9 cellular contexts compared by ENCODE assay signal in the genomic region with DNA sequence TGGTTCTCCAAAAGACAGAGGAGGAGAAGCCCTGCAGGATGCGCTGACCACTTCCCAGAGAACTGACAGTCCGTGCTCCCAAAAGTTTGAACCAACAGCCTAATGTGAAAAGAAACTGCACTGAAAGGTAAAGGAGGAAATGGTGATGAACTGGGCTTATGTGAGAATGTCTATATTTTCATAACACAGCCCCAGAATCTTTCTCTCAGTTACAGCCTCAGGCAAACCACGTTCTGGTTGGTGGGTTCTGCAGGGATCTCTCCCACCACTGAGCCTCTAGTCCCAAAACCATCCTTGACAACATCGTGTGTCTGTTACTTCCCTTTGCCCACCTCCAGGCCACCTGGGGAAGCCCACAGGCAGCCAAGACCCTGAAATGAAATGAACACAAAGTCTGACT. TPM values are rescaled to one million over a fixed set of nuclear protein-coding genes. Genes with fewer than 3 reads are reported as not detected.
DNase-seq lines count a peak whose midpoint lies in the region; ATAC-seq, FAIRE-seq and TF ChIP-seq lines count a peak whose summit lies in the region.
"Had no signal": no experiment of that assay in that cellular context is flagged by ENCODE, and none has a peak within 500 bp of the region (broad histone marks: within the 10 kb centered on the region; RNA-seq: fewer than 3 reads in every experiment).

No MANE protein-coding gene starts in this region.

- no peaks in the 10 kb centered on the region; the same call in 1 of the 2 replicates for H4K20me1 ChIP-seq in K562 (replicated peaks; ENCODE audit: control insufficient read depth, insufficient read depth, low read length)

- no peaks in the 10 kb centered on the region for H3K9me3 Mint-ChIP-seq in stimulated activated memory B cell treated with anti-CD40 and anti-IgM and Interleukin-4, amounts not matched to agents 10 μg/mL and 1 μg/mL and 100 μg/mL, for 72 hours

- H3K9ac ChIP-seq in K562 (ENCODE audit: insufficient read depth in 1 of 2, low read depth in 2 of 2, low read length in 2 of 2) = no peak overlapping the region

- H3K36me3 Mint-ChIP-seq in stimulated activated memory B cell treated with anti-CD40 and anti-IgM and Interleukin-4, amounts not matched to agents 10 μg/mL and 1 μg/mL and 100 μg/mL, for 72 hours = no peaks in the 10 kb centered on the region

- H3K27me3 ChIP-seq in K562 (ENCODE audit: control insufficient read depth in 2 of 2, insufficient read depth in 2 of 2, low read length in 2 of 2) = peaks cover 2 to 14% of the 10 kb centered on the region in 2 experiments; a peak in 3 of 5 replicates

- no peak for TF ChIP-seq POLR2A in K562 (conservative IDR thresholded peaks at IDR 0.05)

- H3K4me3 Mint-ChIP-seq in stimulated activated memory B cell treated with anti-CD40 and anti-IgM and Interleukin-4, amounts not matched to agents 10 μg/mL and 1 μg/mL and 100 μg/mL, for 72 hours = no peak overlapping the region

- in situ Hi-C loops in K562 (cut with MboI) = loop anchor here (5.0 kb wide), 1 partner anchor 79 kb away; no protein-coding TSS in a partner anchor

- TF ChIP-seq CTCF in K562 (IDR thresholded peaks at IDR 0.05 in 2 of 3, conservative IDR thresholded peaks at IDR 0.05 in 1 of 3; ENCODE audit: insufficient read depth in 2 of 3, low read depth in 1 of 3, low read length in 3 of 3) (no peak), mucosa of descending colon (IDR thresholded peaks at IDR 0.05) (no peak)

- no peak overlapping the region for H3K4me2 ChIP-seq in K562 (ENCODE audit: insufficient read depth, low read length)

- H3K27ac Mint-ChIP-seq in stimulated activated memory B cell treated with anti-CD40 and anti-IgM and Interleukin-4, amounts not matched to agents 10 μg/mL and 1 μg/mL and 100 μg/mL, for 72 hours = peak overlapping the region; percentile 65

- 19% methylated on average over 4 of the region's 4 CpGs for WGBS in K562 (ENCODE audit: insufficient coverage, low coverage, missing lambda C conversion rate)

- peaks cover 30% of the 10 kb centered on the region for H3K4me1 Mint-ChIP-seq in stimulated activated memory B cell treated with anti-CD40 and anti-IgM and Interleukin-4, amounts not matched to agents 10 μg/mL and 1 μg/mL and 100 μg/mL, for 72 hours

- TF ChIP-seq EP300 in K562 (IDR thresholded peaks at IDR 0.05; ENCODE audit: low read length) = no peak

- no peaks in the 10 kb centered on the region for H3K9me1 ChIP-seq in K562 (ENCODE audit: control insufficient read depth, insufficient read depth, low read length)

- H3K79me2 ChIP-seq in K562 (ENCODE audit: control insufficient read depth, insufficient read depth, low read length) = no peaks in the 10 kb centered on the region

- intact Hi-C loops in K562 (cut with micrococcal nuclease) (no loop called here), mucosa of descending colon (cut with DNase I, micrococcal nuclease) (loop anchor here in 1 of 2 donors (5.0 kb wide), 1 partner anchor 79 kb away; no protein-coding TSS in a partner anchor)

- no TSS peak for BruUV-seq in K562 (replicated peaks; lab: Mats Ljungman, UMichigan)

- H2AFZ ChIP-seq in K562 (ENCODE audit: low read depth, low read length) = 0 out of 2 replicates have a peak overlapping the region, but pooled peaks have one; percentile 42

- H3K4me1 ChIP-seq in K562 (replicated peaks in 1 of 2; ENCODE audit: control insufficient read depth in 2 of 2, insufficient read depth in 2 of 2, low read length in 2 of 2) (no peaks in the 10 kb centered on the region; a peak in 2 of 5 replicates), mucosa of descending colon (ENCODE audit: low read depth) (peaks cover 9% of the 10 kb centered on the region)

- TF ChIP-seq RAD21 in K562 (CRISPR knock-in tag; conservative IDR thresholded peaks at IDR 0.05 in 1 of 2, IDR thresholded peaks at IDR 0.05 in 1 of 2) = no peak

- CTCF ChIA-PET in K562 (lab: Yijun Ruan, JAX; ENCODE audit: low intra/inter-chr PET ratio) = no interaction called here

- no peak for FAIRE-seq in K562 (lab: Jason Lieb, UNC)

- no peak overlapping the region for H3K4me3 ChIP-seq in K562
- H3K4me3 ChIP-seq in mucosa of descending colon = no peak overlapping the region

- H3K9me3 ChIP-seq in K562 (replicated peaks; ENCODE audit: control insufficient read depth, insufficient read depth, low read depth, low read length) (no peaks in the 10 kb centered on the region), mucosa of descending colon (no peaks in the 10 kb centered on the region)

- no peak overlapping the region for H3K27ac ChIP-seq in K562 (ENCODE audit: extremely low read depth, low read depth, low read length)

- ATAC-seq in GM18868 (IDR thresholded peaks at IDR 0.05; ENCODE audit: unreplicated experiment) (peak; percentile 29), HG02642 (IDR thresholded peaks at IDR 0.05; ENCODE audit: poor library complexity, unreplicated experiment) (peak; percentile 43), K562 (no peak), GM19023 (IDR thresholded peaks at IDR 0.05; ENCODE audit: unreplicated experiment) (no peak), mucosa of descending colon (no peak)
- ATAC-seq in stimulated activated memory B cell treated with anti-CD40 and anti-IgM and Interleukin-4, amounts not matched to agents 10 μg/mL and 1 μg/mL and 100 μg/mL, for 72 hours = no peak

- POLR2A ChIA-PET in K562 (lab: Yijun Ruan, JAX) = no interaction called here

- DNase-seq in K562 (ENCODE audit: extremely low read depth in 1 of 4, low spot score in 3 of 4) = no peak
- no peak for DNase-seq in NCI-H2081 treated with DMSO at 0.1 percent for 48 hours (lab: John Stamatoyannopoulos, UW)
- no peak for DNase-seq in mucosa of descending colon
- no peak for DNase-seq in DMS153 treated with DMSO at 0.1 percent for 48 hours (lab: John Stamatoyannopoulos, UW; ENCODE audit: unreplicated experiment)
- DNase-seq: NCI-H446 treated with DMSO at 0.1 percent for 48 hours had no signal

- H3K27me3 Mint-ChIP-seq in stimulated activated memory B cell treated with anti-CD40 and anti-IgM and Interleukin-4, amounts not matched to agents 10 μg/mL and 1 μg/mL and 100 μg/mL, for 72 hours = no peaks in the 10 kb centered on the region

- H3K36me3 ChIP-seq in K562 (ENCODE audit: control insufficient read depth, insufficient read depth, low read length) (no peaks in the 10 kb centered on the region), mucosa of descending colon (ENCODE audit: low read depth) (no peaks in the 10 kb centered on the region)

TF ChIP-seq in K562, 482 proteins besides CTCF, POLR2A, EP300 and RAD21 (continues in another document):
- TF ChIP-seq ZFP36 (IDR thresholded peaks at IDR 0.05; ENCODE audit: low read depth, low read length, partially characterized antibody) (no peak), SRSF1 (IDR thresholded peaks at IDR 0.05; ENCODE audit: low read depth, low read length) (no peak), MIER1 (IDR thresholded peaks at IDR 0.05; ENCODE audit: low read depth) (no peak), MAFF (IDR thresholded peaks at IDR 0.05; ENCODE audit: low read length) (no peak), HDAC2 (IDR thresholded peaks at IDR 0.05) (no peak), SPI1 (IDR thresholded peaks at IDR 0.05; ENCODE audit: borderline replicate concordance, low read depth, low read length) (no peak), CHD4 (IDR thresholded peaks at IDR 0.05; ENCODE audit: insufficient read depth, insufficient replicate concordance, low read depth, low read length, poor library complexity, severe bottlenecking) (no peak), NRF1 (conservative IDR thresholded peaks at IDR 0.05 in 1 of 2, IDR thresholded peaks at IDR 0.05 in 1 of 2) (no peak), SMAD4 (CRISPR knock-in tag; conservative IDR thresholded peaks at IDR 0.05) (no peak), FOXO4 (CRISPR knock-in tag; IDR thresholded peaks at IDR 0.05) (no peak), IRF1 (CRISPR knock-in tag; IDR thresholded peaks at IDR 0.05; ENCODE audit: borderline replicate concordance) (no peak), SRF (CRISPR knock-in tag; IDR thresholded peaks at IDR 0.05) (no peak)

RNA-seq across cellular contexts. Expression of gene SPARC, which starts 23.9 kb away (rescaled TPM):
- total RNA-seq in K562 (2011; cell fraction: chromatin; rRNA removed; ENCODE audit: low replicate concordance) = 2.8 and 4.7 TPM in 2 replicates
- 2.7 and 4.2 TPM in 2 replicates for total RNA-seq in K562 (2011; cell fraction: nucleolus; rRNA removed)
- total RNA-seq in K562 (2011; cell fraction: nucleoplasm; rRNA removed) = 5.5 and 7.9 TPM in 2 replicates
- 9.4 and 10.5 TPM in 2 replicates for total RNA-seq in K562 (2014; rRNA removed)
- 10.8 and 11.1 TPM in 2 replicates for total RNA-seq in K562 (2014; rRNA removed; fragmentation: Illumina TruSeq; extraction: Trizol)
- total RNA-seq in K562 (2015; rRNA removed; fragmentation: Illumina TruSeq; extraction: Trizol) = 9.9 and 10.5 TPM in 2 replicates
- total RNA-seq in K562 (2021) = 20.4 and 24.3 TPM in 2 replicates
- 3.0 and 6.1 TPM in 2 replicates for polyA plus RNA-seq in K562 (2011; rRNA removed)
- polyA plus RNA-seq in K562 (2011; cell fraction: cytosol; rRNA removed) = 3.5 and 10.7 TPM in 2 replicates
- polyA plus RNA-seq in K562 (2011; cell fraction: nucleus; rRNA removed) = 2.4 and 2.6 TPM in 2 replicates
- polyA plus RNA-seq in K562 (2012) = 39.6 and 46.1 TPM in 2 replicates
- polyA plus RNA-seq in K562 (2014; fragmentation: Illumina TruSeq; extraction: Trizol) = 18.5 and 20.2 TPM in 2 replicates
- 10 to 100 TPM; 12.2 to 35.6 TPM for polyA plus RNA-seq in K562 (2014; fragmentation: Nextera tagmentation; extraction: Ambion mirVana)
- 10.0 and 14.1 TPM in 2 replicates for polyA plus RNA-seq in K562 (2014; rRNA removed)
- polyA minus RNA-seq in K562 (2011; rRNA and poly(A)+ RNA removed) = 2.1 and 3.4 TPM in 2 replicates
- 2.1 TPM in 1 of 2 replicates, not detected in the other for polyA minus RNA-seq in K562 (2011; cell fraction: cytosol; rRNA and poly(A)+ RNA removed)
- 0.56 and 0.81 TPM in 2 replicates for polyA minus RNA-seq in K562 (2011; cell fraction: nucleus; rRNA and poly(A)+ RNA removed)
- 100 to 1,000 TPM in 2 of 3 donors, 10 to 100 TPM in 1; 78.0 to 410 (median 227) TPM for total RNA-seq in mucosa of descending colon

Comparison
In these comparisons a context has a peak if more than half of its experiments do, and no peak if none do; other contexts are left out.
1. ATAC-seq: peak in GM18868 (single experiment) and HG02642 (single experiment); none in K562 (single experiment), stimulated activated memory B cell treated with anti-CD40 and anti-IgM and Interleukin-4, amounts not matched to agents 10 μg/mL and 1 μg/mL and 100 μg/mL, for 72 hours (single experiment), GM19023 (single experiment) and mucosa of descending colon (single experiment).